8 cellular contexts compared by ENCODE assay signal in genomic region chr1:19390901-19391595, GRCh38.
DNase-seq lines count a peak whose midpoint lies in the region; TF ChIP-seq lines count a peak whose summit lies in the region.

No MANE protein-coding gene starts in this region.

- no peak overlapping the region for H3K4me3 ChIP-seq in HAP-1
- H3K4me3 ChIP-seq in esophagus muscularis mucosa = peak overlapping the region; percentile 16 to 27 (median 18)
- no peak overlapping the region for H3K4me3 ChIP-seq in neural cell (ENCODE audit: low read length)

- no peaks in the 10 kb centered on the region for H4K20me1 ChIP-seq in neural cell (ENCODE audit: insufficient read depth)

- no peak overlapping the region for H2AFZ ChIP-seq in neural cell (ENCODE audit: low read depth, low read length)

- no peak for TF ChIP-seq POLR2A in esophagus muscularis mucosa (IDR thresholded peaks at IDR 0.05; ENCODE audit: low read depth)

- H3F3A ChIP-seq in neural cell (ENCODE audit: insufficient read depth, low read length, poor library complexity, severe bottlenecking) = no peaks in the 10 kb centered on the region

- 11% methylated on average over 17 of the region's 17 CpGs for WGBS in esophagus muscularis mucosa

- no peaks in the 10 kb centered on the region for H3K9me3 ChIP-seq in HAP-1
- H3K9me3 ChIP-seq in esophagus muscularis mucosa = no peaks in the 10 kb centered on the region
- H3K9me3 ChIP-seq in neural cell (ENCODE audit: low read length) = no peaks in the 10 kb centered on the region

- in situ Hi-C loops in HAP-1 (cut with MboI; ENCODE audit: low sequenced_read_pairs) = loop anchor here (5.0 kb wide), 1 partner anchor 261 kb away; no protein-coding TSS in a partner anchor

- no peaks in the 10 kb centered on the region for H3K79me2 ChIP-seq in neural cell (replicated peaks; ENCODE audit: insufficient read depth, low read length)

- TF ChIP-seq EP300 in esophagus muscularis mucosa (IDR thresholded peaks at IDR 0.05) (no peak), neural cell (conservative IDR thresholded peaks at IDR 0.05; ENCODE audit: poor library complexity, severe bottlenecking) (no peak)

- H3K9me2 ChIP-seq in neural cell (ENCODE audit: insufficient read depth, low read length) = no peaks in the 10 kb centered on the region

- intact Hi-C loops in esophagus muscularis mucosa (cut with DNase I) = loop anchor here (5.0 kb wide), 1 partner anchor 86 kb away; no protein-coding TSS in a partner anchor

- DNase-seq in ELF-1 (ENCODE audit: low read depth, low spot score) (peak; percentile 34), HAP-1 (ENCODE audit: low spot score in 2 of 2) (peak; percentile 28 to 66), NCI-H2227 (lab: John Stamatoyannopoulos, UW; ENCODE audit: unreplicated experiment) (peak; percentile 59), activated T-cell treated with anti-CD3 and anti-CD28 coated beads for 4 hours (peak; percentile 49), esophagus muscularis mucosa (ENCODE audit: extremely low spot score) (peak; percentile 95), stromal cell of bone marrow (ENCODE audit: low read depth) (peak; percentile 60), NCI-H187 treated with DMSO at 0.1 percent for 48 hours (lab: John Stamatoyannopoulos, UW) (no peak)

- no peak overlapping the region for H3K9ac ChIP-seq in neural cell (ENCODE audit: low read length)

- H3K27ac ChIP-seq in esophagus muscularis mucosa (replicated peaks in 1 of 4) (peak overlapping the region; percentile 81 to 97 (median 84)), neural cell (ENCODE audit: low read length) (no peak overlapping the region)

- peak; percentile 87 to 94 (median 88) for TF ChIP-seq CTCF in esophagus muscularis mucosa (IDR thresholded peaks at IDR 0.05)
- TF ChIP-seq CTCF in neural cell (IDR thresholded peaks at IDR 0.05; ENCODE audit: poor library complexity, severe bottlenecking) = peak; percentile 75

- H3K27me3 ChIP-seq in HAP-1 (ENCODE audit: low read depth) (no peaks in the 10 kb centered on the region), esophagus muscularis mucosa (no peaks in the 10 kb centered on the region), neural cell (ENCODE audit: insufficient read depth, low read depth, low read length) (no peaks in the 10 kb centered on the region)

- H3K4me2 ChIP-seq in neural cell (ENCODE audit: low read length) = no peak overlapping the region

- peak; percentile 68 for TF ChIP-seq RAD21 in neural cell (conservative IDR thresholded peaks at IDR 0.05)

- H3K4me1 ChIP-seq in HAP-1 = no peaks in the 10 kb centered on the region
- H3K4me1 ChIP-seq in esophagus muscularis mucosa = peaks cover 56 to 99% (median 94%) of the 10 kb centered on the region in 4 donors

- H3K36me3 ChIP-seq in HAP-1 (replicated peaks) (no peaks in the 10 kb centered on the region), esophagus muscularis mucosa (peaks cover 0 to 4% (median 4%) of the 10 kb centered on the region in 4 donors), neural cell (ENCODE audit: insufficient read depth, low read length) (no peaks in the 10 kb centered on the region)

TF ChIP-seq in neural cell, 6 proteins besides CTCF, POLR2A, EP300 and RAD21:
- TF ChIP-seq MXI1 (conservative IDR thresholded peaks at IDR 0.05; ENCODE audit: poor library complexity, severe bottlenecking) (no peak), SMC3 (conservative IDR thresholded peaks at IDR 0.05; ENCODE audit: poor library complexity) (peak; percentile 83)
TF ChIP-seq in neural cell: peak in this region for 1.

Comparison
In these comparisons a context has a peak if more than half of its experiments do, and no peak if none do; other contexts are left out.
1. H3K4me3 ChIP-seq: peak in esophagus muscularis mucosa (4 of 4); none in HAP-1 (single experiment) and neural cell (single experiment).